In genomic region chr2:230269715-230270114, GRCh38 we compare ENCODE assay signal across 25 cellular contexts. TPM values are rescaled to one million over a fixed set of nuclear protein-coding genes. Genes with fewer than 3 reads are reported as not detected.
A peak's percentile ranks its signal among the peaks of the same experiment; 100 is the strongest.
DNase-seq lines count a peak whose midpoint lies in the region; ATAC-seq and TF ChIP-seq lines count a peak whose summit lies in the region.
"Had no signal": no experiment of that assay in that cellular context is flagged by ENCODE, and none has a peak within 500 bp of the region (broad histone marks: within the 10 kb centered on the region; RNA-seq: fewer than 3 reads in every experiment).

No MANE protein-coding gene starts in this region.

- H3K27me3 ChIP-seq in SK-N-SH (ENCODE audit: insufficient read depth): no peaks in the 10 kb centered on the region
- H3K27me3 ChIP-seq: transverse colon had no signal

- TF ChIP-seq RAD21 in SK-N-SH (IDR thresholded peaks at IDR 0.05; ENCODE audit: low read length): no peak

- 41% methylated on average over 5 of the region's 6 CpGs for WGBS in SK-N-SH (ENCODE audit: low lambda C conversion rate)

- peak; percentile 37 for ATAC-seq in GM21447 (IDR thresholded peaks at IDR 0.05; ENCODE audit: unreplicated experiment)
- ATAC-seq in activated CD8-positive, alpha-beta T cell treated with anti-CD3 and anti-CD28 coated beads, Interleukin-2, amount 10 ng/mL, durations not matched to agents 7 days and 5 days: no peak
- peak; percentile 77 for ATAC-seq in stimulated activated memory B cell treated with anti-CD40 and anti-IgM and Interleukin-4, amounts not matched to agents 10 μg/mL and 1 μg/mL and 100 μg/mL, for 72 hours
- ATAC-seq: K562 had no signal

- H3K4me1 Mint-ChIP-seq in activated CD8-positive, alpha-beta T cell treated with anti-CD3 and anti-CD28 coated beads, Interleukin-2, amount 10 ng/mL, durations not matched to agents 7 days and 5 days (ENCODE audit: low read depth): peaks cover 31% of the 10 kb centered on the region
- H3K4me1 Mint-ChIP-seq in stimulated activated memory B cell treated with anti-CD40 and anti-IgM and Interleukin-4, amounts not matched to agents 10 μg/mL and 1 μg/mL and 100 μg/mL, for 72 hours: peaks cover 77% of the 10 kb centered on the region
- H3K4me1 Mint-ChIP-seq in progenitor cell of endocrine pancreas (ENCODE audit: low read depth): no peaks in the 10 kb centered on the region

- no peaks in the 10 kb centered on the region for H3K36me3 ChIP-seq in SK-N-SH (replicated peaks in 1 of 2; ENCODE audit: control insufficient read depth in 1 of 2, insufficient read depth in 2 of 2, low read length in 1 of 2)
- H3K36me3 ChIP-seq: transverse colon had no signal

- H3K79me2 ChIP-seq in SK-N-SH (ENCODE audit: insufficient read depth): no peaks in the 10 kb centered on the region

- H4K20me1 ChIP-seq in SK-N-SH (ENCODE audit: insufficient read depth): no peaks in the 10 kb centered on the region

- TF ChIP-seq EP300 in SK-N-SH (IDR thresholded peaks at IDR 0.05; ENCODE audit: borderline replicate concordance in 1 of 2, low read depth in 1 of 2, low read length in 1 of 2): no peak

- H3K27ac ChIP-seq in SK-N-SH (ENCODE audit: low read depth in 2 of 2, low read length in 1 of 2): no peak overlapping the region
- H3K27ac ChIP-seq: epithelial cell of prostate, transverse colon had no signal

- POLR2A ChIA-PET in activated CD8-positive, alpha-beta T cell treated with anti-CD3 and anti-CD28 coated beads, Interleukin-2, amount 10 ng/mL, durations not matched to agents 7 days and 5 days (lab: Charles Lee): interaction anchor here (1.2 kb wide), 1 partner anchor 57 kb away, joined by 7 read pairs; the partner anchor contains the start of gene SP140L
- POLR2A ChIA-PET in SK-N-SH (lab: Yijun Ruan, JAX): no interaction called here

- H3K27me3 Mint-ChIP-seq in activated CD8-positive, alpha-beta T cell treated with anti-CD3 and anti-CD28 coated beads, Interleukin-2, amount 10 ng/mL, durations not matched to agents 7 days and 5 days (ENCODE audit: low read depth): no peaks in the 10 kb centered on the region
- H3K27me3 Mint-ChIP-seq in stimulated activated memory B cell treated with anti-CD40 and anti-IgM and Interleukin-4, amounts not matched to agents 10 μg/mL and 1 μg/mL and 100 μg/mL, for 72 hours: no peaks in the 10 kb centered on the region
- no peaks in the 10 kb centered on the region for H3K27me3 Mint-ChIP-seq in progenitor cell of endocrine pancreas
- H3K27me3 Mint-ChIP-seq: activated naive CD4-positive, alpha-beta T cell treated with anti-CD3 and anti-CD28 coated beads, Interleukin-2, amount 50 U/mL, for 24 hours; CD4-positive, alpha-beta memory T cell; dendritic cell treated with granulocyte-macrophage colony-stimulating factor and Interleukin-4, amounts not matched to agents 40 ng/mL and 50 ng/mL, for 4 days had no signal

- H3K4me3 ChIP-seq in SK-N-SH (ENCODE audit: low read depth in 2 of 2, low read length in 1 of 2): no peak overlapping the region
- H3K4me3 ChIP-seq: K562, smooth muscle cell, transverse colon had no signal

- H3K9ac ChIP-seq in SK-N-SH: no peak overlapping the region

- H3K9me3 Mint-ChIP-seq in activated CD8-positive, alpha-beta T cell treated with anti-CD3 and anti-CD28 coated beads, Interleukin-2, amount 10 ng/mL, durations not matched to agents 7 days and 5 days (ENCODE audit: insufficient read depth): peaks cover 4% of the 10 kb centered on the region
- peaks cover 2% of the 10 kb centered on the region for H3K9me3 Mint-ChIP-seq in stimulated activated memory B cell treated with anti-CD40 and anti-IgM and Interleukin-4, amounts not matched to agents 10 μg/mL and 1 μg/mL and 100 μg/mL, for 72 hours
- H3K9me3 Mint-ChIP-seq in progenitor cell of endocrine pancreas (ENCODE audit: low read depth): peaks cover 8% of the 10 kb centered on the region

- no peaks in the 10 kb centered on the region for H3F3A ChIP-seq in SK-N-SH (replicated peaks; ENCODE audit: insufficient read depth)

- H3K4me3 Mint-ChIP-seq in activated CD8-positive, alpha-beta T cell treated with anti-CD3 and anti-CD28 coated beads, Interleukin-2, amount 10 ng/mL, durations not matched to agents 7 days and 5 days: no peak overlapping the region
- peak overlapping the region; percentile 61 for H3K4me3 Mint-ChIP-seq in stimulated activated memory B cell treated with anti-CD40 and anti-IgM and Interleukin-4, amounts not matched to agents 10 μg/mL and 1 μg/mL and 100 μg/mL, for 72 hours
- H3K4me3 Mint-ChIP-seq in progenitor cell of endocrine pancreas (ENCODE audit: low read depth): no peak overlapping the region
- H3K4me3 Mint-ChIP-seq: activated naive CD4-positive, alpha-beta T cell treated with anti-CD3 and anti-CD28 coated beads, Interleukin-2, amount 50 U/mL, for 24 hours; CD4-positive, alpha-beta memory T cell; dendritic cell treated with granulocyte-macrophage colony-stimulating factor and Interleukin-4, amounts not matched to agents 40 ng/mL and 50 ng/mL, for 4 days; H9 had no signal

- DNase-seq in activated T-cell treated with anti-CD3 and anti-CD28 coated beads for 48 hours (ENCODE audit: low read depth) (peak; percentile 15), activated T-cell treated with anti-CD3 and anti-CD28 coated beads for 4 hours (no peak), dermis blood vessel endothelial cell (no peak), SK-N-SH (no peak), progenitor cell of endocrine pancreas (ENCODE audit: low spot score, unreplicated experiment) (no peak)
- no peak for DNase-seq in activated CD8-positive, alpha-beta T cell treated with anti-CD3 and anti-CD28 coated beads, Interleukin-2, amount 10 ng/mL, durations not matched to agents 7 days and 5 days
- DNase-seq: ACHN; CD4-positive, alpha-beta memory T cell; H9; MV-4-11; NCI-H2029; NCI-H446 treated with DMSO at 0.1 percent for 48 hours; NK-92 treated with Interleukin-12 subunit alpha and Interleukin-12 subunit beta, amount 100 ng/mL, for 24 hours; RPMI8226; transverse colon had no signal

- H3K27ac Mint-ChIP-seq in activated CD8-positive, alpha-beta T cell treated with anti-CD3 and anti-CD28 coated beads, Interleukin-2, amount 10 ng/mL, durations not matched to agents 7 days and 5 days: peak overlapping the region; percentile 8
- peak overlapping the region; percentile 87 for H3K27ac Mint-ChIP-seq in stimulated activated memory B cell treated with anti-CD40 and anti-IgM and Interleukin-4, amounts not matched to agents 10 μg/mL and 1 μg/mL and 100 μg/mL, for 72 hours
- no peak overlapping the region for H3K27ac Mint-ChIP-seq in progenitor cell of endocrine pancreas
- H3K27ac Mint-ChIP-seq: activated naive CD4-positive, alpha-beta T cell treated with anti-CD3 and anti-CD28 coated beads, Interleukin-2, amount 50 U/mL, for 24 hours; dendritic cell treated with granulocyte-macrophage colony-stimulating factor and Interleukin-4, amounts not matched to agents 40 ng/mL and 50 ng/mL, for 4 days; H9 had no signal

- H3K4me1 ChIP-seq in SK-N-SH (ENCODE audit: control insufficient read depth in 1 of 2, insufficient read depth in 2 of 2, low read depth in 1 of 2, low read length in 1 of 2): no peaks in the 10 kb centered on the region
- H3K4me1 ChIP-seq: transverse colon had no signal

- H3K9me3 ChIP-seq in SK-N-SH: 0 out of 2 replicates have a peak, but pooled peaks cover 5% of the 10 kb centered on the region
- H3K9me3 ChIP-seq: transverse colon had no signal

- TF ChIP-seq CTCF in SK-N-SH (IDR thresholded peaks at IDR 0.05) (no peak), progenitor cell of endocrine pancreas (IDR thresholded peaks at IDR 0.05; ENCODE audit: unreplicated experiment) (no peak)

- CTCF ChIA-PET in activated CD8-positive, alpha-beta T cell treated with anti-CD3 and anti-CD28 coated beads, Interleukin-2, amount 10 ng/mL, durations not matched to agents 7 days and 5 days (lab: Charles Lee): interaction anchor here (0.9 kb wide), 1 partner anchor 62 kb away, joined by 3 read pairs; no protein-coding TSS in a partner anchor
- CTCF ChIA-PET in SK-N-SH (lab: Yijun Ruan, JAX): no interaction called here

- no peak overlapping the region for H2AFZ ChIP-seq in SK-N-SH (ENCODE audit: low read depth)

- H3K9me2 ChIP-seq in SK-N-SH: no peaks in the 10 kb centered on the region

- no peak overlapping the region for H3K4me2 ChIP-seq in SK-N-SH
- H3K4me2 ChIP-seq: smooth muscle cell had no signal

- peaks cover 80% of the 10 kb centered on the region for H3K36me3 Mint-ChIP-seq in activated CD8-positive, alpha-beta T cell treated with anti-CD3 and anti-CD28 coated beads, Interleukin-2, amount 10 ng/mL, durations not matched to agents 7 days and 5 days (ENCODE audit: low read depth)
- peaks cover 68% of the 10 kb centered on the region for H3K36me3 Mint-ChIP-seq in stimulated activated memory B cell treated with anti-CD40 and anti-IgM and Interleukin-4, amounts not matched to agents 10 μg/mL and 1 μg/mL and 100 μg/mL, for 72 hours
- no peaks in the 10 kb centered on the region for H3K36me3 Mint-ChIP-seq in progenitor cell of endocrine pancreas (ENCODE audit: insufficient read depth)
- H3K36me3 Mint-ChIP-seq: brain had no signal

TF ChIP-seq in SK-N-SH, 30 proteins besides CTCF, POLR2A, EP300 and RAD21 (continues in another document):
- no peak for TF ChIP-seq SIN3A (IDR thresholded peaks at IDR 0.05; ENCODE audit: borderline replicate concordance, low read depth, low read length)

RNA-seq across cellular contexts. Expression of gene SP140, which starts 44.2 kb away (rescaled TPM):
- total RNA-seq in activated CD8-positive, alpha-beta T cell treated with anti-CD3 and anti-CD28 coated beads, Interleukin-2, amount 10 ng/mL, durations not matched to agents 7 days and 5 days: 10 to 100 TPM; 57.5 to 58.3 TPM
- total RNA-seq in dermis blood vessel endothelial cell (0.09 TPM in 1 of 2 replicates, not detected in the other), progenitor cell of endocrine pancreas (0.69 TPM in 1 of 2 replicates, not detected in the other)
- 0.71 and 0.75 TPM in 2 replicates for polyA plus RNA-seq in SK-N-SH (2012; rRNA removed)
- 0.30 and 0.57 TPM in 2 replicates for polyA plus RNA-seq in SK-N-SH (2012; cell fraction: cytosol; rRNA removed)
- polyA plus RNA-seq in SK-N-SH (2012; cell fraction: nucleus; rRNA removed): 1.9 and 3.0 TPM in 2 replicates
- total RNA-seq: pulmonary artery endothelial cell had no signal
- polyA plus RNA-seq: smooth muscle cell had no signal

RNA-seq across cellular contexts. Expression of gene SP110, which starts 49.9 kb away (rescaled TPM):
- total RNA-seq in activated CD8-positive, alpha-beta T cell treated with anti-CD3 and anti-CD28 coated beads, Interleukin-2, amount 10 ng/mL, durations not matched to agents 7 days and 5 days: 100 to 1,000 TPM; 128 to 135 TPM
- total RNA-seq in dermis blood vessel endothelial cell (5.3 and 7.4 TPM in 2 replicates), progenitor cell of endocrine pancreas (5.1 and 5.8 TPM in 2 replicates)
- 7.0 and 10.4 TPM in 2 replicates for polyA plus RNA-seq in SK-N-SH (2012; rRNA removed)
- 8.5 and 10.9 TPM in 2 replicates for polyA plus RNA-seq in SK-N-SH (2012; cell fraction: cytosol; rRNA removed)
- 13.7 and 16.0 TPM in 2 replicates for polyA plus RNA-seq in SK-N-SH (2012; cell fraction: nucleus; rRNA removed)
- polyA plus RNA-seq: neural cell had no signal

RNA-seq across cellular contexts. Expression of gene SP140L, which starts 57.3 kb away (rescaled TPM):
- 10 to 100 TPM; 90.5 to 96.2 TPM for total RNA-seq in activated CD8-positive, alpha-beta T cell treated with anti-CD3 and anti-CD28 coated beads, Interleukin-2, amount 10 ng/mL, durations not matched to agents 7 days and 5 days
- total RNA-seq in dermis blood vessel endothelial cell: 9.2 and 33.7 TPM in 2 replicates
- polyA plus RNA-seq in SK-N-SH (2012; rRNA removed): 13.5 and 18.0 TPM in 2 replicates
- 11.7 and 13.1 TPM in 2 replicates for polyA plus RNA-seq in SK-N-SH (2012; cell fraction: cytosol; rRNA removed)
- 22.2 and 44.3 TPM in 2 replicates for polyA plus RNA-seq in SK-N-SH (2012; cell fraction: nucleus; rRNA removed)
- 2.7 and 3.4 TPM in 2 replicates for total RNA-seq in progenitor cell of endocrine pancreas
- polyA plus RNA-seq: neural cell had no signal

Comparison
In these comparisons a context has a peak if more than half of its experiments do, and no peak if none do; other contexts are left out.
1. RNA of gene SP140, which starts 44.2 kb away (total RNA-seq): 57.5 to 58.3 TPM in activated CD8-positive, alpha-beta T cell treated with anti-CD3 and anti-CD28 coated beads, Interleukin-2, amount 10 ng/mL, durations not matched to agents 7 days and 5 days; 0.69 TPM in progenitor cell of endocrine pancreas and 0.09 TPM in dermis blood vessel endothelial cell; every median in the first group is over 10 times any median in the second.
2. RNA of gene SP110, which starts 49.9 kb away (total RNA-seq): 128 to 135 TPM in activated CD8-positive, alpha-beta T cell treated with anti-CD3 and anti-CD28 coated beads, Interleukin-2, amount 10 ng/mL, durations not matched to agents 7 days and 5 days; 5.1 to 5.8 TPM in progenitor cell of endocrine pancreas and 5.3 to 7.4 TPM in dermis blood vessel endothelial cell; every median in the first group is over 10 times any median in the second.